10 cellular contexts compared by ENCODE assay signal in the genomic region with DNA sequence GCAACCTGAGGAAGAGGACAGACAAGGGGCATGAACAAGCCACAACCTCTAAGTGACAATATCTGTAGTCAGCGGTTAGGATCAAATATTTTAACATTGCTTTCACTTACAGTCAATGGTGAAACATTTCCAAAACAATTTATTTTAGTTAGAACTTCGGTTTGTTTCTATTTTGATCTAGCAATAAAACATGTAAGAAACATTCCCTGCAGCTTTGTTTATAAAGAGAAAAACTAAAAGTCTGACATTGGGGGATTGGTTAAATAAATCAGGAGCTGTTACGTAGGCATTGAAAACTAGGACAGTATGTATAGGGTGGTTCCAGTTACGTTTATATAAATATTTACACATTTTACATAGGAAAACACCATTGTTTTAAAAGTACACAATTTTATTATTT. TPM values are rescaled to one million over a fixed set of nuclear protein-coding genes. Genes with fewer than 3 reads are reported as not detected.
A peak's percentile ranks its signal among the peaks of the same experiment; 100 is the strongest.
DNase-seq lines count a peak whose midpoint lies in the region; ATAC-seq and TF ChIP-seq lines count a peak whose summit lies in the region.
"Had no signal": no experiment of that assay in that cellular context is flagged by ENCODE, and none has a peak within 500 bp of the region (broad histone marks: within the 10 kb centered on the region; RNA-seq: fewer than 3 reads in every experiment).

No MANE protein-coding gene starts in this region.

- H3K4me3 Mint-ChIP-seq in activated T-cell treated with anti-CD3 and anti-CD28 coated beads, Interleukin-2, amount 50 U/mL, for 24 hours, result peak overlapping the region; percentile 67
- H3K4me3 Mint-ChIP-seq in stimulated activated naive CD8-positive, alpha-beta T cell treated with anti-CD3 and anti-CD28 coated beads, Interleukin-15, amount 100 ng/mL, for 72 hours, result peak overlapping the region; percentile 73 to 78

- H3K9me3 Mint-ChIP-seq in activated T-cell treated with anti-CD3 and anti-CD28 coated beads, Interleukin-2, amount 50 U/mL, for 24 hours, result peaks cover 4% of the 10 kb centered on the region
- H3K9me3 Mint-ChIP-seq in stimulated activated naive CD8-positive, alpha-beta T cell treated with anti-CD3 and anti-CD28 coated beads, Interleukin-15, amount 100 ng/mL, for 72 hours, result peaks cover 0 to 5% of the 10 kb centered on the region in 2 donors

- H3K27me3 Mint-ChIP-seq in activated T-cell treated with anti-CD3 and anti-CD28 coated beads, Interleukin-2, amount 50 U/mL, for 24 hours, result no peaks in the 10 kb centered on the region
- H3K27me3 Mint-ChIP-seq in stimulated activated naive CD8-positive, alpha-beta T cell treated with anti-CD3 and anti-CD28 coated beads, Interleukin-15, amount 100 ng/mL, for 72 hours, result no peaks in the 10 kb centered on the region

- TF ChIP-seq CTCF in WI38 (IDR thresholded peaks at IDR 0.05; ENCODE audit: low read depth, low read length) (no peak), fibroblast of villous mesenchyme (IDR thresholded peaks at IDR 0.05; ENCODE audit: insufficient read depth, low read depth, low read length) (no peak)

- no peak for DNase-seq in activated T-cell treated with anti-CD3 and anti-CD28 coated beads, Interleukin-2, amount 50 U/mL, for 24 hours
- no peak for DNase-seq in activated T-cell treated with anti-CD3 and anti-CD28 coated beads, Interleukin-2, amount 50 U/mL, for 1 hour
- peak; percentile 61 for DNase-seq in fibroblast of villous mesenchyme (ENCODE audit: low read depth)
- DNase-seq in stimulated activated naive CD8-positive, alpha-beta T cell treated with anti-CD3 and anti-CD28 coated beads, Interleukin-15, amount 100 ng/mL, for 72 hours, result no peak
- no peak for DNase-seq in COLO668 (lab: John Stamatoyannopoulos, UW; ENCODE audit: unreplicated experiment)
- DNase-seq in Kasumi-1 (lab: John Stamatoyannopoulos, UW), result no peak
- no peak for DNase-seq in central memory CD4-positive, alpha-beta T cell
- DNase-seq: NCI-H1436 treated with DMSO at 0.1 percent for 48 hours; NK-92 treated with Interleukin-12 subunit alpha and Interleukin-12 subunit beta, amount 100 ng/mL, for 24 hours had no signal

- H3K4me3 ChIP-seq in WI38 (ENCODE audit: low read depth, low read length), result peak overlapping the region; percentile 19; the same call in 1 of the 2 replicates
- H3K4me3 ChIP-seq in fibroblast of villous mesenchyme (ENCODE audit: low read depth, low read length), result no peak overlapping the region

- peak overlapping the region; percentile 87 for H3K27ac Mint-ChIP-seq in activated T-cell treated with anti-CD3 and anti-CD28 coated beads, Interleukin-2, amount 50 U/mL, for 24 hours
- H3K27ac Mint-ChIP-seq in stimulated activated naive CD8-positive, alpha-beta T cell treated with anti-CD3 and anti-CD28 coated beads, Interleukin-15, amount 100 ng/mL, for 72 hours, result no peak overlapping the region

- H3K36me3 Mint-ChIP-seq in activated T-cell treated with anti-CD3 and anti-CD28 coated beads, Interleukin-2, amount 50 U/mL, for 24 hours (ENCODE audit: low read depth), result peaks cover 51% of the 10 kb centered on the region

- H3K4me1 Mint-ChIP-seq in activated T-cell treated with anti-CD3 and anti-CD28 coated beads, Interleukin-2, amount 50 U/mL, for 24 hours (ENCODE audit: low read depth), result peaks cover 73% of the 10 kb centered on the region
- H3K4me1 Mint-ChIP-seq in stimulated activated naive CD8-positive, alpha-beta T cell treated with anti-CD3 and anti-CD28 coated beads, Interleukin-15, amount 100 ng/mL, for 72 hours, result peaks cover 63% of the 10 kb centered on the region

- ATAC-seq in stimulated activated naive CD8-positive, alpha-beta T cell treated with anti-CD3 and anti-CD28 coated beads, Interleukin-15, amount 100 ng/mL, for 72 hours, result no peak

RNA-seq across cellular contexts. Expression of a gene that starts 3.4 kb away (rescaled TPM):
- 54.4 and 60.9 TPM in 2 replicates for total RNA-seq in fibroblast of villous mesenchyme
